Comparison of ENCODE assay signal across 10 cellular contexts in genomic region chr16:82641336-82641984, GRCh38. TPM values are rescaled to one million over a fixed set of nuclear protein-coding genes. Genes with fewer than 3 reads are reported as not detected.
DNase-seq lines count a peak whose midpoint lies in the region; ATAC-seq and TF ChIP-seq lines count a peak whose summit lies in the region.
"Had no signal": no experiment of that assay in that cellular context is flagged by ENCODE, and none has a peak within 500 bp of the region (broad histone marks: within the 10 kb centered on the region; RNA-seq: fewer than 3 reads in every experiment).

No MANE protein-coding gene starts in this region.

- no peaks in the 10 kb centered on the region for H4K20me1 ChIP-seq in Loucy (ENCODE audit: insufficient read depth, low read length, poor library complexity, severe bottlenecking)
- no peaks in the 10 kb centered on the region for H4K20me1 ChIP-seq in smooth muscle cell (ENCODE audit: low read depth)

- H3K4me1 ChIP-seq in heart right ventricle (peaks cover 4 to 60% (median 26%) of the 10 kb centered on the region in 9 donors), right cardiac atrium (ENCODE audit: control insufficient read depth, insufficient read depth, low read length) (no peaks in the 10 kb centered on the region), Loucy (ENCODE audit: insufficient read depth, low read length, poor library complexity, severe bottlenecking) (no peaks in the 10 kb centered on the region), smooth muscle cell (ENCODE audit: low read depth) (peaks cover 6% of the 10 kb centered on the region)

- DNase-seq in heart right ventricle (no peak), right cardiac atrium (no peak), dermis blood vessel endothelial cell (peak; percentile 74), smooth muscle cell (lab: John Stamatoyannopoulos, UW; ENCODE audit: unreplicated experiment) (no peak), SIG-M5 (lab: John Stamatoyannopoulos, UW) (no peak)
- DNase-seq: activated CD4-positive, alpha-beta T cell treated with anti-CD3 and anti-CD28 coated beads, Interleukin-2, amount 50 U/mL, for 4 hours had no signal

- no peak overlapping the region for H3K4me3 ChIP-seq in heart right ventricle
- H3K4me3 ChIP-seq in right cardiac atrium (ENCODE audit: low read length) = no peak overlapping the region
- no peak overlapping the region for H3K4me3 ChIP-seq in Loucy (ENCODE audit: low read length, poor library complexity, severe bottlenecking)
- H3K4me3 ChIP-seq in smooth muscle cell = no peak overlapping the region

- intact Hi-C loops in heart right ventricle (cut with DNase I) (loop anchor here in 6 of 10 donors (5.0 to 10.0 kb wide), 6 partner anchors 56 to 1364 kb away; no protein-coding TSS in a partner anchor), right cardiac atrium (cut with DNase I) (no loop called here)

- no peak overlapping the region for H3K27ac ChIP-seq in heart right ventricle
- H3K27ac ChIP-seq in right cardiac atrium (ENCODE audit: low read length) = no peak overlapping the region
- no peak overlapping the region for H3K27ac ChIP-seq in smooth muscle cell (ENCODE audit: low read depth)

- H3K9ac ChIP-seq in Loucy (ENCODE audit: low read depth, low read length, poor library complexity, severe bottlenecking) (no peak overlapping the region), smooth muscle cell (ENCODE audit: low read depth) (no peak overlapping the region)

- no peak overlapping the region for H3K4me2 ChIP-seq in Loucy (ENCODE audit: low read depth, low read length, poor library complexity, severe bottlenecking)
- no peak overlapping the region for H3K4me2 ChIP-seq in smooth muscle cell

- WGBS in heart right ventricle, 2 donors = 74 to 76% methylated on average over 6 of the region's 6 CpGs
- 67% methylated on average over 6 of the region's 6 CpGs for WGBS in right cardiac atrium
- 92% methylated on average over 6 of the region's 6 CpGs for WGBS in smooth muscle cell (ENCODE audit: low lambda C conversion rate)

- H3K9me3 ChIP-seq in heart right ventricle = no peaks in the 10 kb centered on the region
- H3K9me3 ChIP-seq in right cardiac atrium (ENCODE audit: control insufficient read depth, low read length) = no peaks in the 10 kb centered on the region
- H3K9me3 ChIP-seq in Loucy (ENCODE audit: insufficient read depth, low read depth, low read length) = no peaks in the 10 kb centered on the region
- H3K9me3 ChIP-seq in smooth muscle cell (replicated peaks; ENCODE audit: low read depth) = no peaks in the 10 kb centered on the region

- no peaks in the 10 kb centered on the region for H3K9me2 ChIP-seq in Loucy (replicated peaks; ENCODE audit: low read depth, low read length)

- TF ChIP-seq CTCF in heart right ventricle (IDR thresholded peaks at IDR 0.05) = peak in 8 of 9 donors; percentile 15 to 55 (median 41)
- TF ChIP-seq CTCF in Loucy (conservative IDR thresholded peaks at IDR 0.05; ENCODE audit: low read length) = peak; percentile 64
- peak; percentile 24 for TF ChIP-seq CTCF in smooth muscle cell (IDR thresholded peaks at IDR 0.05; ENCODE audit: borderline replicate concordance, insufficient read depth, poor library complexity, severe bottlenecking)

- H2AFZ ChIP-seq in Loucy (ENCODE audit: low read length) (no peak overlapping the region), smooth muscle cell (ENCODE audit: low read depth) (no peak overlapping the region)

- H3K27me3 ChIP-seq in heart right ventricle = no peaks in the 10 kb centered on the region
- no peaks in the 10 kb centered on the region for H3K27me3 ChIP-seq in right cardiac atrium (ENCODE audit: control insufficient read depth, insufficient read depth)
- H3K27me3 ChIP-seq in Loucy (ENCODE audit: insufficient read depth, low read length, poor library complexity, severe bottlenecking) = no peaks in the 10 kb centered on the region
- H3K27me3 ChIP-seq in smooth muscle cell (ENCODE audit: low read depth) = no peaks in the 10 kb centered on the region

- ATAC-seq in heart right ventricle (no peak), right cardiac atrium (no peak), HG02973 (IDR thresholded peaks at IDR 0.05; ENCODE audit: unreplicated experiment) (no peak), HG03135 (IDR thresholded peaks at IDR 0.05; ENCODE audit: unreplicated experiment) (no peak)
- ATAC-seq: naive thymus-derived CD4-positive, alpha-beta T cell had no signal

- H3K36me3 ChIP-seq in heart right ventricle (no peaks in the 10 kb centered on the region), Loucy (ENCODE audit: insufficient read depth, low read length) (no peaks in the 10 kb centered on the region), smooth muscle cell (ENCODE audit: low read depth) (no peaks in the 10 kb centered on the region)

- no peaks in the 10 kb centered on the region for H3F3A ChIP-seq in Loucy (ENCODE audit: low read depth)
- no peaks in the 10 kb centered on the region for H3F3A ChIP-seq in smooth muscle cell (ENCODE audit: low read depth)

- H3K79me2 ChIP-seq in Loucy (ENCODE audit: insufficient read depth, low read length) (no peaks in the 10 kb centered on the region), smooth muscle cell (ENCODE audit: low read depth) (no peaks in the 10 kb centered on the region)

RNA-seq across cellular contexts. Expression of gene CDH13, which starts 14.7 kb away (rescaled TPM):
- total RNA-seq in heart right ventricle (100 to 1,000 TPM; 126 to 221 (median 173) TPM), right cardiac atrium (100 to 1,000 TPM in 2 of 4 donors, 10 to 100 TPM in 2; 91.9 to 123 (median 103) TPM), dermis blood vessel endothelial cell (135 and 210 TPM in 2 replicates), smooth muscle cell (12.5 and 32.2 TPM in 2 replicates)
- polyA plus RNA-seq in heart right ventricle (10 to 100 TPM; 15.5 to 40.9 TPM), right cardiac atrium (20.7 TPM), smooth muscle cell (10.8 and 12.1 TPM in 2 replicates)
- total RNA-seq: naive thymus-derived CD4-positive, alpha-beta T cell had no signal
- polyA plus RNA-seq: naive thymus-derived CD4-positive, alpha-beta T cell had no signal

Comparison
In these comparisons a context has a peak if more than half of its experiments do, and no peak if none do; other contexts are left out.
1. intact Hi-C loops: an anchor here in heart right ventricle (5.0 to 10.0 kb wide); none called in right cardiac atrium.